In the genomic region with DNA sequence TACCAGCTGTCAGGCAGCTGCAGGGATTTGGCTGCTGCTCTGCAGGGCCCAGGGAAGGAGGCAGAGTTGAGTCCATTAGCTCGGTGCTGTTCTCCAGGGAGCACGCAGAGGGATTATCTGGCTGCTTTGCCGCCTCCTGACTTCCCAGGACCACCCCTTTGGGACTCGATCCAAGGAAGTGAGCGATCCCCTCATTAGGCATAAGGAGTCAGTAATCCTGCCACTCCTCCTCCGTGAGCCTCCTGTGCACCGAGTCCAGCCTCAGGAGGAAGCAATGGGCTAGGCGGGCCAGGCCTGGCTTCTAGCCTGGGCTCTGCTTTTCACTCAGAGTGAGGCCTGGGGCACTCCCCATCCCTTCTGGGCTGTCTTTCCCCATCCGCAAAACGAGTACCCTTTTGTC, we compare ENCODE assay signal across 16 cellular contexts.
DNase-seq lines count a peak whose midpoint lies in the region; ATAC-seq and TF ChIP-seq lines count a peak whose summit lies in the region.
"Had no signal": no experiment of that assay in that cellular context is flagged by ENCODE, and none has a peak within 500 bp of the region (broad histone marks: within the 10 kb centered on the region; RNA-seq: fewer than 3 reads in every experiment).

No MANE protein-coding gene starts in this region.

- H3K4me3 ChIP-seq in neural progenitor cell (no peak overlapping the region), foreskin fibroblast (ENCODE audit: low read depth in 1 of 2, low read length in 2 of 2) (no peak overlapping the region)
- H3K4me3 ChIP-seq: BLaER1, prostate gland had no signal

- no peaks in the 10 kb centered on the region for H3K9me3 ChIP-seq in neural progenitor cell (ENCODE audit: low read depth)
- H3K9me3 ChIP-seq: BLaER1, prostate gland had no signal

- no peaks in the 10 kb centered on the region for H3F3A ChIP-seq in neural progenitor cell (ENCODE audit: low read depth)

- H3K4me1 Mint-ChIP-seq in neural progenitor cell = peaks cover 53% of the 10 kb centered on the region

- H3K27me3 Mint-ChIP-seq in neural progenitor cell (ENCODE audit: insufficient read depth, low read depth) = peaks cover 11% of the 10 kb centered on the region
- H3K27me3 Mint-ChIP-seq: stimulated activated naive CD8-positive, alpha-beta T cell treated with anti-CD3 and anti-CD28 coated beads, Interleukin-15, Interleukin-2, amounts not matched to agents 100 ng/mL and 50 ng/mL, for 24 hours had no signal

- no peaks in the 10 kb centered on the region for H3K79me2 ChIP-seq in neural progenitor cell (ENCODE audit: low read depth)

- DNase-seq in DMS 273 (lab: John Stamatoyannopoulos, UW; ENCODE audit: unreplicated experiment) = peak; percentile 93
- peak; percentile 12 for DNase-seq in NCI-H1436 treated with DMSO at 0.1 percent for 48 hours (lab: John Stamatoyannopoulos, UW)
- DNase-seq in astrocyte of the hippocampus (ENCODE audit: low read depth, low spot score) = peak; percentile 46
- DNase-seq in neural progenitor cell (ENCODE audit: low spot score) = peak; percentile 69
- DNase-seq in SIG-M5 (lab: John Stamatoyannopoulos, UW) = no peak
- DNase-seq in foreskin fibroblast = no peak
- DNase-seq in activated T-cell treated with anti-CD3 and anti-CD28 coated beads, Interleukin-2, amount 50 U/mL, for 1 hour = no peak
- DNase-seq: activated naive CD4-positive, alpha-beta T cell treated with anti-CD3 and anti-CD28 coated beads for 36 hours; central memory CD4-positive, alpha-beta T cell; NCI-H2107; SHP77; stimulated activated CD4-positive, alpha-beta T cell treated with anti-CD3 and anti-CD28 coated beads, Interleukin-4, amount 100 ng/mL, for 4 hours had no signal

- no peak for TF ChIP-seq CTCF in neural progenitor cell (IDR thresholded peaks at IDR 0.05)
- TF ChIP-seq CTCF in foreskin fibroblast (IDR thresholded peaks at IDR 0.05; ENCODE audit: low read depth, low read length) = no peak

- H4K20me1 ChIP-seq in neural progenitor cell (ENCODE audit: low read depth) = no peaks in the 10 kb centered on the region
- H4K20me1 ChIP-seq: BLaER1 had no signal

- no peak overlapping the region for H3K27ac ChIP-seq in neural progenitor cell
- H3K27ac ChIP-seq: BLaER1, prostate gland had no signal

- no peaks in the 10 kb centered on the region for H3K36me3 Mint-ChIP-seq in neural progenitor cell

- no peak overlapping the region for H3K9ac ChIP-seq in neural progenitor cell
- H3K9ac ChIP-seq: BLaER1 had no signal

- H3K27ac Mint-ChIP-seq in neural progenitor cell = peak overlapping the region; percentile 74
- H3K27ac Mint-ChIP-seq: activated naive CD4-positive, alpha-beta T cell treated with anti-CD3 and anti-CD28 coated beads for 36 hours; stimulated activated naive CD8-positive, alpha-beta T cell treated with anti-CD3 and anti-CD28 coated beads, Interleukin-15, Interleukin-2, amounts not matched to agents 100 ng/mL and 50 ng/mL, for 24 hours had no signal

- H3K4me1 ChIP-seq in neural progenitor cell = peaks cover 20% of the 10 kb centered on the region
- H3K4me1 ChIP-seq: prostate gland had no signal

- no peaks in the 10 kb centered on the region for H3K36me3 ChIP-seq in neural progenitor cell
- H3K36me3 ChIP-seq: BLaER1, prostate gland had no signal

- no peak overlapping the region for H2AFZ ChIP-seq in neural progenitor cell (replicated peaks)

- H3K4me2 ChIP-seq in neural progenitor cell = no peak overlapping the region
- H3K4me2 ChIP-seq: BLaER1 had no signal

- H3K4me3 Mint-ChIP-seq in neural progenitor cell = no peak overlapping the region
- H3K4me3 Mint-ChIP-seq: activated naive CD4-positive, alpha-beta T cell treated with anti-CD3 and anti-CD28 coated beads for 36 hours; stimulated activated naive CD8-positive, alpha-beta T cell treated with anti-CD3 and anti-CD28 coated beads, Interleukin-15, Interleukin-2, amounts not matched to agents 100 ng/mL and 50 ng/mL, for 24 hours had no signal

- H3K9me3 Mint-ChIP-seq in neural progenitor cell = no peaks in the 10 kb centered on the region
- H3K9me3 Mint-ChIP-seq: activated naive CD4-positive, alpha-beta T cell treated with anti-CD3 and anti-CD28 coated beads for 36 hours; stimulated activated naive CD8-positive, alpha-beta T cell treated with anti-CD3 and anti-CD28 coated beads, Interleukin-15, Interleukin-2, amounts not matched to agents 100 ng/mL and 50 ng/mL, for 24 hours had no signal

- ATAC-seq in GM21576 (IDR thresholded peaks at IDR 0.05; ENCODE audit: unreplicated experiment) = no peak

- H3K27me3 ChIP-seq in neural progenitor cell = no peaks in the 10 kb centered on the region
- H3K27me3 ChIP-seq: BLaER1 had no signal

Comparison
In these comparisons a context has a peak if more than half of its experiments do, and no peak if none do; other contexts are left out.
1. DNase-seq: peak in DMS 273 (single experiment), NCI-H1436 treated with DMSO at 0.1 percent for 48 hours (single experiment), astrocyte of the hippocampus (single experiment) and neural progenitor cell (single experiment); none in SIG-M5 (single experiment), foreskin fibroblast (0 of 2) and activated T-cell treated with anti-CD3 and anti-CD28 coated beads, Interleukin-2, amount 50 U/mL, for 1 hour (single experiment).